ENCODE assay signal across 15 cellular contexts in the genomic region with DNA sequence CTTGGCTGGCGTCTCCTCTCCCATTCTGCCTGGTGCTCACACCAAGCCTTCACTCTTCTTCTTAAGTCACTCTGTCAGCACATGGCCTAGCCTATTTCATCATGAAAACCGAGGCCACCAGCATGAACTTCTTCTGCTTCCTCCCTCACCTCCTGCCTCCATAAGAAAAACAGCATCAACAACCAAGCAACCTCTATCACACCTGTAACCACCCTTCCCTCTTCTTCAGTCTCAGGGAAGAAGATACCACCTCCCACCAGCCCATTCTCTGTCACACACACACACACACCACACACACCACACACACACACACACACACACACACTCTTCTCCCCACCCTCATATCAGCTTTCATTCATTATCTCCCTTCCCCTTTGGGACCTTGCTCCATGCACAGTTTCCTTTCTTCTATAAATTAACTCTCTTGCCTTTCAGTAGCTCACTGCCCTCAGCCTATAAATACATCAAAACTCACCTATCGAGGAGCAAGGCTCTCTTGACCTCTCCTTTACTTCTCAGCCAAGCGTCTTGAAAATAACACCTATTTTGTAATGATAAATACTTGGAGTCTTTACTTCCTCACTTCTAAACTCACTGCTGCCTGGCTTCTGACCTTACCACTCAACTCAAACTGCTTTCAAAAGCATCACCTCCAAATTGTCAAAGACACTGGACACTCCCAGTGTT. TPM values are rescaled to one million over a fixed set of nuclear protein-coding genes. Genes with fewer than 3 reads are reported as not detected.
DNase-seq lines count a peak whose midpoint lies in the region; ATAC-seq lines count a peak whose summit lies in the region.
"Had no signal": no experiment of that assay in that cellular context is flagged by ENCODE, and none has a peak within 500 bp of the region (broad histone marks: within the 10 kb centered on the region; RNA-seq: fewer than 3 reads in every experiment).

No MANE protein-coding gene starts in this region.

- H3K4ac ChIP-seq in mesendoderm (ENCODE audit: low read depth, low read length): no peak overlapping the region

- no peak overlapping the region for H3K9ac ChIP-seq in mesendoderm (ENCODE audit: low read length)

- no peaks in the 10 kb centered on the region for H3K79me1 ChIP-seq in mesendoderm (ENCODE audit: low read length)

- DNase-seq in SKM-1 treated with dmso at 0.1 percent for 144 hours (lab: John Stamatoyannopoulos, UW; ENCODE audit: unreplicated experiment): peak; percentile 2
- no peak for DNase-seq in SKM-1 (lab: John Stamatoyannopoulos, UW; ENCODE audit: unreplicated experiment)
- peak; percentile 10 for DNase-seq in RPMI8226
- peak; percentile 18 for DNase-seq in mesendoderm
- no peak for DNase-seq in left lobe of liver (ENCODE audit: low spot score)
- DNase-seq: body of pancreas, endodermal cell, glutamatergic neuron, NCI-H2081 treated with DMSO at 0.1 percent for 48 hours had no signal

- H2BK120ac ChIP-seq in mesendoderm (ENCODE audit: low read depth, low read length): no peak overlapping the region

- H4K8ac ChIP-seq in mesendoderm (ENCODE audit: low read depth, low read length): no peak overlapping the region

- no peaks in the 10 kb centered on the region for H3K27me3 ChIP-seq in mesendoderm (ENCODE audit: insufficient read depth, low read length, poor library complexity)
- H3K27me3 ChIP-seq: body of pancreas had no signal

- no peak overlapping the region for H3K56ac ChIP-seq in mesendoderm (ENCODE audit: low read length)

- H3K23ac ChIP-seq in mesendoderm (ENCODE audit: low read length): no peak overlapping the region

- no peaks in the 10 kb centered on the region for H3K36me3 ChIP-seq in mesendoderm (ENCODE audit: control insufficient read depth, insufficient read depth, low read length)
- H3K36me3 ChIP-seq: tibial nerve had no signal

- H3K4me2 ChIP-seq in mesendoderm (ENCODE audit: low read length): no peak overlapping the region
- H3K4me2 ChIP-seq: A549 had no signal

- no peak overlapping the region for H3K4me3 ChIP-seq in mesendoderm (ENCODE audit: low read length)
- H3K4me3 ChIP-seq: A549, body of pancreas, tibial nerve had no signal

- H2BK15ac ChIP-seq in mesendoderm (replicated peaks; ENCODE audit: low read depth): no peak overlapping the region

- H4K5ac ChIP-seq in mesendoderm (ENCODE audit: low read length): no peak overlapping the region

- no CpG with 5 or more reads among the region's 4 CpGs for WGBS in mesendoderm (ENCODE audit: extremely low coverage, insufficient coverage, low lambda C conversion rate)

- ATAC-seq in GM19395 (IDR thresholded peaks at IDR 0.05; ENCODE audit: unreplicated experiment) (peak; percentile 19), left lobe of liver (no peak), HG03280 (IDR thresholded peaks at IDR 0.05; ENCODE audit: unreplicated experiment) (no peak), HG03521 (IDR thresholded peaks at IDR 0.05; ENCODE audit: unreplicated experiment) (no peak)
- ATAC-seq: body of pancreas, HCT116 had no signal

- no peak overlapping the region for H3K18ac ChIP-seq in mesendoderm (ENCODE audit: low read length)

- H2AK5ac ChIP-seq in mesendoderm (ENCODE audit: low read length): no peak overlapping the region

- no peak overlapping the region for H2BK5ac ChIP-seq in mesendoderm (ENCODE audit: low read length)

- H3K27ac ChIP-seq in mesendoderm (ENCODE audit: low read depth, low read length): no peak overlapping the region
- H3K27ac ChIP-seq: A549, body of pancreas, tibial nerve had no signal

- no peaks in the 10 kb centered on the region for H3K79me2 ChIP-seq in mesendoderm (ENCODE audit: control insufficient read depth, insufficient read depth, low read length)

- H3K4me1 ChIP-seq in mesendoderm (ENCODE audit: control insufficient read depth, low read depth, low read length): no peaks in the 10 kb centered on the region
- H3K4me1 ChIP-seq: A549, body of pancreas, tibial nerve had no signal

RNA-seq across cellular contexts. Expression of a gene that starts 36.5 kb away (rescaled TPM):
- polyA plus RNA-seq in mesendoderm (2013, experiment 1 of 2): 110 TPM
- polyA plus RNA-seq in mesendoderm (2013, experiment 2 of 2): 110 TPM
- total RNA-seq in left lobe of liver: 85.5 TPM

Comparison
In these comparisons a context has a peak if more than half of its experiments do, and no peak if none do; other contexts are left out.
1. DNase-seq: peak in SKM-1 treated with dmso at 0.1 percent for 144 hours (single experiment), RPMI8226 (single experiment) and mesendoderm (single experiment); none in SKM-1 (single experiment) and left lobe of liver (single experiment).